ENCODE assay signal across 16 cellular contexts in genomic region chr15:90149609-90150340, GRCh38. TPM values are rescaled to one million over a fixed set of nuclear protein-coding genes. Genes with fewer than 3 reads are reported as not detected.
DNase-seq lines count a peak whose midpoint lies in the region; ATAC-seq and TF ChIP-seq lines count a peak whose summit lies in the region.
"Had no signal": no experiment of that assay in that cellular context is flagged by ENCODE, and none has a peak within 500 bp of the region (broad histone marks: within the 10 kb centered on the region; RNA-seq: fewer than 3 reads in every experiment).

No MANE protein-coding gene starts in this region.

- H3K4me1 Mint-ChIP-seq in nephron progenitor cell, result peaks cover 44% of the 10 kb centered on the region
- H3K4me1 Mint-ChIP-seq in activated T-cell treated with anti-CD3 and anti-CD28 coated beads, Interleukin-2, amount 50 U/mL, for 24 hours (ENCODE audit: low read depth), result peaks cover 8% of the 10 kb centered on the region

- H2AFZ ChIP-seq in SK-N-SH (ENCODE audit: low read depth), result peak overlapping the region; percentile 62; the same call in 1 of the 2 replicates

- H3K9me3 ChIP-seq in SK-N-SH, result no peaks in the 10 kb centered on the region
- no peaks in the 10 kb centered on the region for H3K9me3 ChIP-seq in endocrine pancreas (ENCODE audit: control insufficient read depth, low read length)
- H3K9me3 ChIP-seq: left ventricle myocardium inferior, thoracic aorta had no signal

- WGBS in SK-N-SH (ENCODE audit: low lambda C conversion rate), result 87% methylated on average over 12 of the region's 14 CpGs
- 76% methylated on average over 14 of the region's 14 CpGs for WGBS in urinary bladder

- DNase-seq in SK-N-SH (no peak), nephron progenitor cell (no peak), DMS114 treated with DMSO at 0.1 percent for 48 hours (lab: John Stamatoyannopoulos, UW; ENCODE audit: unreplicated experiment) (no peak)
- DNase-seq in activated T-cell treated with anti-CD3 and anti-CD28 coated beads, Interleukin-2, amount 50 U/mL, for 24 hours, result no peak
- DNase-seq: activated effector memory CD4-positive, alpha-beta T cell treated with Interleukin-2 at 50 U/mL for 16 hours; DMS153; left ventricle myocardium inferior; NCI-H1694; SIG-M5 had no signal

- H3F3A ChIP-seq in SK-N-SH (replicated peaks; ENCODE audit: insufficient read depth), result no peaks in the 10 kb centered on the region

- H3K9me2 ChIP-seq in SK-N-SH, result no peaks in the 10 kb centered on the region

- peaks cover 5% of the 10 kb centered on the region for H3K27me3 Mint-ChIP-seq in nephron progenitor cell (ENCODE audit: low read depth, poor library complexity)
- H3K27me3 Mint-ChIP-seq in activated T-cell treated with anti-CD3 and anti-CD28 coated beads, Interleukin-2, amount 50 U/mL, for 24 hours, result no peaks in the 10 kb centered on the region

- H3K9ac ChIP-seq in SK-N-SH (no peak overlapping the region), endocrine pancreas (ENCODE audit: control insufficient read depth, insufficient read depth, low read length) (no peak overlapping the region)

- no peak overlapping the region for H3K4me2 ChIP-seq in SK-N-SH

- H3K9me3 Mint-ChIP-seq in nephron progenitor cell, result no peaks in the 10 kb centered on the region
- no peaks in the 10 kb centered on the region for H3K9me3 Mint-ChIP-seq in activated T-cell treated with anti-CD3 and anti-CD28 coated beads, Interleukin-2, amount 50 U/mL, for 24 hours

- H3K27me3 ChIP-seq in SK-N-SH (ENCODE audit: insufficient read depth), result no peaks in the 10 kb centered on the region
- H3K27me3 ChIP-seq in endocrine pancreas (ENCODE audit: control insufficient read depth, insufficient read depth, low read length), result no peaks in the 10 kb centered on the region
- H3K27me3 ChIP-seq: cardiac muscle cell had no signal

- no peaks in the 10 kb centered on the region for H3K79me2 ChIP-seq in SK-N-SH (ENCODE audit: insufficient read depth)

- H3K4me1 ChIP-seq in SK-N-SH (ENCODE audit: control insufficient read depth in 1 of 2, insufficient read depth in 2 of 2, low read depth in 1 of 2, low read length in 1 of 2) (peaks cover 0 to 28% of the 10 kb centered on the region in 2 experiments; a peak in 1 of 4 replicates), endocrine pancreas (ENCODE audit: control insufficient read depth, insufficient read depth, low read length) (no peaks in the 10 kb centered on the region), urinary bladder (ENCODE audit: insufficient read depth) (no peaks in the 10 kb centered on the region)

- H3K36me3 ChIP-seq in SK-N-SH (replicated peaks in 1 of 2; ENCODE audit: control insufficient read depth in 1 of 2, insufficient read depth in 2 of 2, low read length in 1 of 2) (no peaks in the 10 kb centered on the region), endocrine pancreas (ENCODE audit: control insufficient read depth, insufficient read depth, low read length) (no peaks in the 10 kb centered on the region), urinary bladder (ENCODE audit: insufficient read depth) (no peaks in the 10 kb centered on the region)
- H3K36me3 ChIP-seq: cardiac muscle cell, left ventricle myocardium inferior, thoracic aorta had no signal

- POLR2A ChIA-PET in SK-N-SH (lab: Yijun Ruan, JAX), result interaction anchor here (1.0 to 1.6 kb wide), 3 partner anchors 34 to 99 kb away, joined by 3 to 5 read pairs (median 4); partner anchors contain the start of genes IDH2 and TTLL13

- CTCF ChIA-PET in SK-N-SH (lab: Yijun Ruan, JAX), result interaction anchor here (0.7 to 4.6 kb wide), 9 partner anchors 11 to 255 kb away, joined by 3 to 27 read pairs (median 6); partner anchors contain the start of genes CIB1 and GDPGP1

- H4K20me1 ChIP-seq in SK-N-SH (ENCODE audit: insufficient read depth), result no peaks in the 10 kb centered on the region

- TF ChIP-seq CTCF in SK-N-SH (IDR thresholded peaks at IDR 0.05) (no peak), nephron progenitor cell (IDR thresholded peaks at IDR 0.05) (no peak)

- ATAC-seq in SK-N-SH treated with all-trans-retinoic acid at 6 μM for 48 hours (no peak), GM18867 (IDR thresholded peaks at IDR 0.05; ENCODE audit: unreplicated experiment) (no peak)

- no peaks in the 10 kb centered on the region for H3K36me3 Mint-ChIP-seq in nephron progenitor cell (ENCODE audit: low read depth)
- H3K36me3 Mint-ChIP-seq in activated T-cell treated with anti-CD3 and anti-CD28 coated beads, Interleukin-2, amount 50 U/mL, for 24 hours (ENCODE audit: low read depth), result no peaks in the 10 kb centered on the region
- H3K36me3 Mint-ChIP-seq: CD14-positive monocyte had no signal

- H3K27ac Mint-ChIP-seq in nephron progenitor cell, result peak overlapping the region; percentile 68
- no peak overlapping the region for H3K27ac Mint-ChIP-seq in activated T-cell treated with anti-CD3 and anti-CD28 coated beads, Interleukin-2, amount 50 U/mL, for 24 hours
- H3K27ac Mint-ChIP-seq: CD14-positive monocyte had no signal

- TF ChIP-seq EP300 in SK-N-SH (IDR thresholded peaks at IDR 0.05; ENCODE audit: borderline replicate concordance in 1 of 2, low read depth in 1 of 2, low read length in 1 of 2), result no peak

- no peak overlapping the region for H3K4me3 ChIP-seq in SK-N-SH (ENCODE audit: low read depth in 2 of 2, low read length in 1 of 2)
- peak overlapping the region; percentile 4 for H3K4me3 ChIP-seq in endocrine pancreas (ENCODE audit: control insufficient read depth, insufficient read depth, low read length)
- no peak overlapping the region for H3K4me3 ChIP-seq in urinary bladder (ENCODE audit: low read depth, low read length)
- H3K4me3 ChIP-seq: cardiac muscle cell, left ventricle myocardium inferior, thoracic aorta had no signal

- H3K27ac ChIP-seq in SK-N-SH (ENCODE audit: low read depth in 2 of 2, low read length in 1 of 2) (peak overlapping the region in 1 of 2 experiments; percentile 41; a peak in 2 of 4 replicates), urinary bladder (ENCODE audit: low read depth) (peak overlapping the region; percentile 23)
- H3K27ac ChIP-seq: cardiac muscle cell, left ventricle myocardium inferior, thoracic aorta had no signal

- H3K4me3 Mint-ChIP-seq in nephron progenitor cell, result no peak overlapping the region
- no peak overlapping the region for H3K4me3 Mint-ChIP-seq in activated T-cell treated with anti-CD3 and anti-CD28 coated beads, Interleukin-2, amount 50 U/mL, for 24 hours
- H3K4me3 Mint-ChIP-seq: CD14-positive monocyte had no signal

- no peak for TF ChIP-seq RAD21 in SK-N-SH (IDR thresholded peaks at IDR 0.05; ENCODE audit: low read length)

TF ChIP-seq in SK-N-SH, 30 proteins besides CTCF, POLR2A, EP300 and RAD21:
- TF ChIP-seq ELF1 (IDR thresholded peaks at IDR 0.05), result no peak
- no peak for TF ChIP-seq RFX5 (IDR thresholded peaks at IDR 0.05; ENCODE audit: low read length)
- TF ChIP-seq PBX3 (IDR thresholded peaks at IDR 0.05), result no peak

TF ChIP-seq in SK-N-SH treated with all-trans-retinoic acid at 6 μM for 48 hours, 23 proteins besides CTCF, POLR2A, EP300 and RAD21 (continues in another document):
- TF ChIP-seq PATZ1 (CRISPR knock-in tag; IDR thresholded peaks at IDR 0.05; ENCODE audit: borderline replicate concordance) (no peak), CSDC2 (CRISPR knock-in tag; IDR thresholded peaks at IDR 0.05) (no peak), RARB (CRISPR knock-in tag; IDR thresholded peaks at IDR 0.05) (no peak), PPARA (CRISPR knock-in tag; IDR thresholded peaks at IDR 0.05; ENCODE audit: borderline replicate concordance) (no peak), TSHZ2 (CRISPR knock-in tag; IDR thresholded peaks at IDR 0.05) (no peak), ZNF565 (CRISPR knock-in tag; conservative IDR thresholded peaks at IDR 0.05; ENCODE audit: low read depth) (no peak)

RNA-seq across cellular contexts. Expression of gene IDH2, which starts 47.5 kb away (rescaled TPM):
- polyA plus RNA-seq in SK-N-SH (2012; rRNA removed) (24.7 and 25.2 TPM in 2 replicates), urinary bladder (105 TPM)
- 12.0 and 19.2 TPM in 2 replicates for polyA plus RNA-seq in SK-N-SH (2012; cell fraction: cytosol; rRNA removed)
- polyA plus RNA-seq in SK-N-SH (2012; cell fraction: nucleus; rRNA removed), result 15.3 TPM in 2 replicates
- 85.0 TPM for total RNA-seq in urinary bladder

RNA-seq across cellular contexts. Expression of gene SEMA4B, which starts 51.4 kb away (rescaled TPM):
- polyA plus RNA-seq in SK-N-SH (2012; rRNA removed), result 15.2 and 38.9 TPM in 2 replicates
- polyA plus RNA-seq in SK-N-SH (2012; cell fraction: cytosol; rRNA removed), result 16.4 and 18.3 TPM in 2 replicates
- 48.9 and 49.5 TPM in 2 replicates for polyA plus RNA-seq in SK-N-SH (2012; cell fraction: nucleus; rRNA removed)
- 39.3 TPM for total RNA-seq in urinary bladder
- polyA plus RNA-seq in urinary bladder, result 60.8 TPM
